Comparison of ENCODE assay signal across 16 cellular contexts in the genomic region with DNA sequence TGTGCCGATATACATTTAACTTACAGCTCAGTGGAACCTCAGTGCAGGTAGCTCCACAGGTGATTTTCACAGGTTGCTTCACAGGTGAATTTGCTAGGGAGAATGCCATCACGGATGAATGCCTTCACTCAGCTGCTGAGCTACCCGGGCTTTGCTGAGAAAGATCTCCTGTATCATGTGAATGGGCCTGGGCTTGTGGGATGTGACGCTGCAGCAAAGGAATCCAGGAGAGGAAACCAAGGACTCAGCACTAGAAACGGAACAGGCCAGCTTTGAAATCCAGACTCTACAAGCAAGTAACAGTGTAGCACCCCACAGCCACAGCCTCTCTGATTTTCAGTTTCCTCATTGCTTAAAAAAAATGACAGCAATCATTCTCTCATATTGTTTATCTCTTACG.
DNase-seq lines count a peak whose midpoint lies in the region; ATAC-seq and TF ChIP-seq lines count a peak whose summit lies in the region.
"Had no signal": no experiment of that assay in that cellular context is flagged by ENCODE, and none has a peak within 500 bp of the region (broad histone marks: within the 10 kb centered on the region; RNA-seq: fewer than 3 reads in every experiment).

No MANE protein-coding gene starts in this region.

- no peaks in the 10 kb centered on the region for H3K9me3 Mint-ChIP-seq in activated naive CD8-positive, alpha-beta T cell treated with anti-CD3 and anti-CD28 coated beads, Interleukin-2, amount 50 U/mL, for 24 hours
- no peaks in the 10 kb centered on the region for H3K9me3 Mint-ChIP-seq in activated naive CD8-positive, alpha-beta T cell treated with anti-CD3 and anti-CD28 coated beads for 36 hours
- H3K9me3 Mint-ChIP-seq: CD8-positive, alpha-beta T cell had no signal

- H3K36me3 Mint-ChIP-seq in activated naive CD8-positive, alpha-beta T cell treated with anti-CD3 and anti-CD28 coated beads, Interleukin-2, amount 50 U/mL, for 24 hours (ENCODE audit: low read depth), result no peaks in the 10 kb centered on the region
- no peaks in the 10 kb centered on the region for H3K36me3 Mint-ChIP-seq in activated naive CD8-positive, alpha-beta T cell treated with anti-CD3 and anti-CD28 coated beads for 36 hours
- H3K36me3 Mint-ChIP-seq: CD14-positive monocyte; CD8-positive, alpha-beta T cell had no signal

- H3K4me3 Mint-ChIP-seq in activated naive CD8-positive, alpha-beta T cell treated with anti-CD3 and anti-CD28 coated beads, Interleukin-2, amount 50 U/mL, for 24 hours, result no peak overlapping the region
- H3K4me3 Mint-ChIP-seq in activated naive CD8-positive, alpha-beta T cell treated with anti-CD3 and anti-CD28 coated beads for 36 hours, result no peak overlapping the region
- H3K4me3 Mint-ChIP-seq: CD14-positive monocyte; CD8-positive, alpha-beta T cell had no signal

- H3K27me3 ChIP-seq in foreskin keratinocyte (no peaks in the 10 kb centered on the region), dorsolateral prefrontal cortex (peaks cover 0 to 62% (median 5%) of the 10 kb centered on the region in 45 donors)

- H3K4me3 ChIP-seq in dorsolateral prefrontal cortex, result no peak overlapping the region

- no peaks in the 10 kb centered on the region for H3K27me3 Mint-ChIP-seq in activated naive CD8-positive, alpha-beta T cell treated with anti-CD3 and anti-CD28 coated beads, Interleukin-2, amount 50 U/mL, for 24 hours
- H3K27me3 Mint-ChIP-seq in activated naive CD8-positive, alpha-beta T cell treated with anti-CD3 and anti-CD28 coated beads for 36 hours, result no peaks in the 10 kb centered on the region

- H3K4me1 Mint-ChIP-seq in activated naive CD8-positive, alpha-beta T cell treated with anti-CD3 and anti-CD28 coated beads, Interleukin-2, amount 50 U/mL, for 24 hours, result no peaks in the 10 kb centered on the region
- H3K4me1 Mint-ChIP-seq in activated naive CD8-positive, alpha-beta T cell treated with anti-CD3 and anti-CD28 coated beads for 36 hours, result no peaks in the 10 kb centered on the region
- H3K4me1 Mint-ChIP-seq: CD14-positive monocyte had no signal

- H3K27ac Mint-ChIP-seq in activated naive CD8-positive, alpha-beta T cell treated with anti-CD3 and anti-CD28 coated beads, Interleukin-2, amount 50 U/mL, for 24 hours, result peak overlapping the region; percentile 11
- H3K27ac Mint-ChIP-seq in activated naive CD8-positive, alpha-beta T cell treated with anti-CD3 and anti-CD28 coated beads for 36 hours, result no peak overlapping the region
- H3K27ac Mint-ChIP-seq: CD14-positive monocyte; CD8-positive, alpha-beta T cell had no signal

- TF ChIP-seq CTCF in foreskin keratinocyte (conservative IDR thresholded peaks at IDR 0.05), result no peak
- TF ChIP-seq CTCF in dorsolateral prefrontal cortex (IDR thresholded peaks at IDR 0.05 in 54 of 56, conservative IDR thresholded peaks at IDR 0.05 in 2 of 56; ENCODE audit: low read depth in 1 of 56, partially characterized antibody in 56 of 56), result no peak

- intact Hi-C loops in dorsolateral prefrontal cortex (cut with DNase I), result no loop called here

- ATAC-seq in activated naive CD8-positive, alpha-beta T cell treated with anti-CD3 and anti-CD28 coated beads, Interleukin-2, amount 50 U/mL, for 24 hours, result no peak
- ATAC-seq in foreskin keratinocyte (peak; percentile 26), GM19324 (IDR thresholded peaks at IDR 0.05; ENCODE audit: low FRiP score, unreplicated experiment) (no peak), GM19463 (IDR thresholded peaks at IDR 0.05; ENCODE audit: unreplicated experiment) (no peak)
- ATAC-seq: CD8-positive, alpha-beta T cell had no signal

- DNase-seq in activated naive CD8-positive, alpha-beta T cell treated with anti-CD3 and anti-CD28 coated beads, Interleukin-2, amount 50 U/mL, for 24 hours, result no peak
- no peak for DNase-seq in activated naive CD8-positive, alpha-beta T cell treated with anti-CD3 and anti-CD28 coated beads for 36 hours
- peak; percentile 44 for DNase-seq in foreskin keratinocyte
- DNase-seq in left kidney (ENCODE audit: low read depth, low spot score), result peak; percentile 40
- DNase-seq in SK-N-DZ (ENCODE audit: low spot score), result no peak
- DNase-seq in dorsolateral prefrontal cortex, result no peak
- DNase-seq: CD8-positive, alpha-beta T cell; COR-L47; DND-41; GF-D8; HCEC 1CT had no signal

- H3K27ac ChIP-seq in foreskin keratinocyte, result no peak overlapping the region
- H3K27ac ChIP-seq in dorsolateral prefrontal cortex, result no peak overlapping the region
- H3K27ac ChIP-seq: 22Rv1, HL-60 had no signal

- H3K4me1 ChIP-seq in foreskin keratinocyte, result no peaks in the 10 kb centered on the region

Comparison
In these comparisons a context has a peak if more than half of its experiments do, and no peak if none do; other contexts are left out.
1. DNase-seq: peak in foreskin keratinocyte (2 of 2) and left kidney (single experiment); none in activated naive CD8-positive, alpha-beta T cell treated with anti-CD3 and anti-CD28 coated beads, Interleukin-2, amount 50 U/mL, for 24 hours (single experiment), activated naive CD8-positive, alpha-beta T cell treated with anti-CD3 and anti-CD28 coated beads for 36 hours (single experiment), SK-N-DZ (single experiment) and dorsolateral prefrontal cortex (0 of 10).